In the genomic region with DNA sequence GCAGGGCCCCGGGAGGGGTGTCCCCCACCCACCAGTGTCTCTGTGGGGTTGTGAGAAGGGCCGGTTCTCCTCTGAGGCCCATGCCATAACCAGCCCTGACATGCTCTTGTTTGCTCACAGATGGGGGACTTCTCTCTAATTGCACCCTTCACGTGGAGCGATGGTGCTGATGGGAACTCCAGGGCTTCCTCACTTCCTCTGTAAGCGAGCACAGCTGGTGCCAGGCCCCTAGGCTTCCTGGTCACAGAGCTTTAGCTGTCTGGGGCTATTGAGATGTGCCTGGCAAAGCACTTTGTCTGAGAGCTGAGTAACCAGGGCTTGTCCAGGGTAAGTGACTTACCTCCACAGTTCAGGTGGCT, we compare ENCODE assay signal across 11 cellular contexts. TPM values are rescaled to one million over a fixed set of nuclear protein-coding genes. Genes with fewer than 3 reads are reported as not detected.
DNase-seq lines count a peak whose midpoint lies in the region; ATAC-seq and TF ChIP-seq lines count a peak whose summit lies in the region.
"Had no signal": no experiment of that assay in that cellular context is flagged by ENCODE, and none has a peak within 500 bp of the region (broad histone marks: within the 10 kb centered on the region; RNA-seq: fewer than 3 reads in every experiment).

No MANE protein-coding gene starts in this region.

- TF ChIP-seq CTCF in uterus (IDR thresholded peaks at IDR 0.05) = no peak

- H3K9me3 ChIP-seq in uterus = peaks cover 0 to 16% of the 10 kb centered on the region in 2 donors

- intact Hi-C loops in uterus (cut with DNase I; ENCODE audit: low total_unique reads) = no loop called here

- no peak for TF ChIP-seq POLR2A in uterus (IDR thresholded peaks at IDR 0.05)

- peak; percentile 46 for ATAC-seq in GM18520 (IDR thresholded peaks at IDR 0.05; ENCODE audit: unreplicated experiment)
- peak; percentile 75 for ATAC-seq in GM21576 (IDR thresholded peaks at IDR 0.05; ENCODE audit: unreplicated experiment)
- peak; percentile 16 for ATAC-seq in left lobe of liver
- ATAC-seq in GM18867 (IDR thresholded peaks at IDR 0.05; ENCODE audit: unreplicated experiment) = no peak

- H3K36me3 ChIP-seq in uterus = no peaks in the 10 kb centered on the region

- no peaks in the 10 kb centered on the region for H3K4me1 ChIP-seq in uterus

- H3K4me3 ChIP-seq in uterus = no peak overlapping the region
- H3K4me3 ChIP-seq: esophagus muscularis mucosa, left ventricle myocardium inferior had no signal

- no peak overlapping the region for H3K27ac ChIP-seq in uterus
- H3K27ac ChIP-seq: esophagus muscularis mucosa, left ventricle myocardium inferior had no signal

- H3K27me3 ChIP-seq in uterus = no peaks in the 10 kb centered on the region
- H3K27me3 ChIP-seq: esophagus muscularis mucosa had no signal

- DNase-seq in NCI-H1694 treated with DMSO at 0.1 percent for 48 hours (lab: John Stamatoyannopoulos, UW) = peak; percentile 9
- DNase-seq in left lobe of liver (ENCODE audit: low spot score) = peak; percentile 22
- DNase-seq in stimulated activated naive CD4-positive, alpha-beta T cell (lab: John Stamatoyannopoulos, UW) = no peak
- DNase-seq in uterus = no peak
- DNase-seq: GDM1, left ventricle myocardium inferior, NCI-H2029 had no signal

RNA-seq across cellular contexts. Expression of gene PHF2, which starts 36.4 kb away (rescaled TPM):
- 7.3 TPM for total RNA-seq in left lobe of liver
- total RNA-seq in uterus = 10 to 100 TPM in 3 of 4 donors, 1 to 10 TPM in 1; 7.7 to 54.5 (median 25.0) TPM

Comparison
In these comparisons a context has a peak if more than half of its experiments do, and no peak if none do; other contexts are left out.
1. DNase-seq: peak in NCI-H1694 treated with DMSO at 0.1 percent for 48 hours (single experiment) and left lobe of liver (single experiment); none in stimulated activated naive CD4-positive, alpha-beta T cell (0 of 6) and uterus (0 of 2).